In the genomic region with DNA sequence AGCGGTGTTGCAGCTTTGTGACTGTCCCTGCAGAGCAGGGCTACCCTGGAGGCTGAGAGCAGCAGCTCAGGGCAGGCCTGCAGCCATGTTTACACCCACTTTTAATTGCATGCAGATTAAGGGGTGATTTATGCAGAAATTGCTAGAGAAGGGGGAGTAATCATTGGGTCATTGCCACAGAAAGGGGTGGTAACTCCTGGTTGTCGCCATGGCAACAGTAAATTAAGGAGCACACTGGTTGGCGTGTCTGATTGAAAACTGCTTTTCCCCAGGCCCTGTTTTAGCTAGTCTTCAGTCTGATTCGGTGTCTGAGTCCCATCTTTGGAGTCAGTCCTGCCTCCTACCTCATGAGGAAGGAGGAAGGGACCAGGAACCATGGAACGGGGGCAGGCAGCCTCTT, we compare ENCODE assay signal across 21 cellular contexts.
A peak's percentile ranks its signal among the peaks of the same experiment; 100 is the strongest.
DNase-seq lines count a peak whose midpoint lies in the region; ATAC-seq and TF ChIP-seq lines count a peak whose summit lies in the region.
"Had no signal": no experiment of that assay in that cellular context is flagged by ENCODE, and none has a peak within 500 bp of the region (broad histone marks: within the 10 kb centered on the region; RNA-seq: fewer than 3 reads in every experiment).

No MANE protein-coding gene starts in this region.

- no peak overlapping the region for H3K23ac ChIP-seq in mesendoderm (ENCODE audit: low read length)

- no peak overlapping the region for H2BK5ac ChIP-seq in mesendoderm (ENCODE audit: low read length)

- H4K20me1 ChIP-seq in DND-41 (ENCODE audit: insufficient read depth, low read length), result no peaks in the 10 kb centered on the region

- H3K79me1 ChIP-seq in mesendoderm (ENCODE audit: low read length), result no peaks in the 10 kb centered on the region

- no peaks in the 10 kb centered on the region for H3K27me3 Mint-ChIP-seq in activated CD8-positive, alpha-beta memory T cell treated with anti-CD3 and anti-CD28 coated beads, Interleukin-2, amount 10 ng/mL, durations not matched to agents 7 days and 5 days
- H3K27me3 Mint-ChIP-seq: activated naive CD4-positive, alpha-beta T cell treated with anti-CD3 and anti-CD28 coated beads, Interleukin-2, amount 50 U/mL, for 24 hours; B cell had no signal

- no peaks in the 10 kb centered on the region for H3K36me3 Mint-ChIP-seq in activated CD8-positive, alpha-beta memory T cell treated with anti-CD3 and anti-CD28 coated beads, Interleukin-2, amount 10 ng/mL, durations not matched to agents 7 days and 5 days
- H3K36me3 Mint-ChIP-seq: activated naive CD4-positive, alpha-beta T cell treated with anti-CD3 and anti-CD28 coated beads, Interleukin-2, amount 50 U/mL, for 24 hours had no signal

- H3K27me3 ChIP-seq in DND-41 (ENCODE audit: insufficient read depth, low read length, poor library complexity), result no peaks in the 10 kb centered on the region
- no peaks in the 10 kb centered on the region for H3K27me3 ChIP-seq in mesendoderm (ENCODE audit: insufficient read depth, low read length, poor library complexity)
- H3K27me3 ChIP-seq: upper lobe of right lung had no signal

- no peak overlapping the region for H3K56ac ChIP-seq in mesendoderm (ENCODE audit: low read length)

- no CpG with 5 or more reads among the region's 5 CpGs for WGBS in mesendoderm (ENCODE audit: extremely low coverage, insufficient coverage, low lambda C conversion rate)

- H3K9ac ChIP-seq in DND-41 (ENCODE audit: low read depth, low read length) (no peak overlapping the region), mesendoderm (ENCODE audit: low read length) (no peak overlapping the region)

- DNase-seq in NCI-H1436 (lab: John Stamatoyannopoulos, UW) (peak; percentile 5), NCI-H1436 treated with DMSO at 0.1 percent for 48 hours (lab: John Stamatoyannopoulos, UW) (no peak), DND-41 (no peak), mesendoderm (peak; percentile 16), dedifferentiated amniotic fluid mesenchymal stem cell (ENCODE audit: extremely low spot score) (no peak)
- DNase-seq in activated CD8-positive, alpha-beta memory T cell treated with anti-CD3 and anti-CD28 coated beads, Interleukin-2, amount 10 ng/mL, durations not matched to agents 7 days and 5 days, result peak; percentile 34
- no peak for DNase-seq in activated CD4-positive, CD25-positive, alpha-beta regulatory T cell treated with anti-CD3 and anti-CD28 coated beads, Interleukin-2, amount 50 U/mL, for 72 hours
- DNase-seq: activated T-cell treated with anti-CD3 and anti-CD28 coated beads, Interleukin-2, amount 50 U/mL, for 72 hours; caudate nucleus; dermis blood vessel endothelial cell; DMS79 treated with DMSO at 0.1 percent for 48 hours; NCI-H1092 treated with DMSO at 0.1 percent for 48 hours; NCI-H2081; NCI-H510A; occipital lobe; small intestine had no signal

- no peak overlapping the region for H2AFZ ChIP-seq in DND-41 (ENCODE audit: low read depth, low read length)

- H3K4ac ChIP-seq in mesendoderm (ENCODE audit: low read depth, low read length), result no peak overlapping the region

- no peak overlapping the region for H2AK5ac ChIP-seq in mesendoderm (ENCODE audit: low read length)

- H3K27ac ChIP-seq in DND-41 (ENCODE audit: low read length), result peak overlapping the region; percentile 19; the same call in 1 of the 2 replicates
- H3K27ac ChIP-seq in mesendoderm (ENCODE audit: low read depth, low read length), result no peak overlapping the region
- H3K27ac ChIP-seq: SJCRH30, upper lobe of right lung had no signal

- H4K5ac ChIP-seq in mesendoderm (ENCODE audit: low read length), result no peak overlapping the region

- peaks cover 8% of the 10 kb centered on the region for H3K4me1 Mint-ChIP-seq in activated CD8-positive, alpha-beta memory T cell treated with anti-CD3 and anti-CD28 coated beads, Interleukin-2, amount 10 ng/mL, durations not matched to agents 7 days and 5 days
- H3K4me1 Mint-ChIP-seq: activated naive CD4-positive, alpha-beta T cell treated with anti-CD3 and anti-CD28 coated beads, Interleukin-2, amount 50 U/mL, for 24 hours; B cell had no signal

- H3K27ac Mint-ChIP-seq in activated CD8-positive, alpha-beta memory T cell treated with anti-CD3 and anti-CD28 coated beads, Interleukin-2, amount 10 ng/mL, durations not matched to agents 7 days and 5 days, result no peak overlapping the region
- H3K27ac Mint-ChIP-seq: activated naive CD4-positive, alpha-beta T cell treated with anti-CD3 and anti-CD28 coated beads, Interleukin-2, amount 50 U/mL, for 24 hours; activated T-cell treated with anti-CD3 and anti-CD28 coated beads, Interleukin-2, amount 50 U/mL, for 72 hours; B cell had no signal

- no peaks in the 10 kb centered on the region for H3K79me2 ChIP-seq in DND-41 (ENCODE audit: insufficient read depth, low read length)
- no peaks in the 10 kb centered on the region for H3K79me2 ChIP-seq in mesendoderm (ENCODE audit: control insufficient read depth, insufficient read depth, low read length)

- no peak overlapping the region for H3K4me3 Mint-ChIP-seq in activated CD8-positive, alpha-beta memory T cell treated with anti-CD3 and anti-CD28 coated beads, Interleukin-2, amount 10 ng/mL, durations not matched to agents 7 days and 5 days
- H3K4me3 Mint-ChIP-seq: activated naive CD4-positive, alpha-beta T cell treated with anti-CD3 and anti-CD28 coated beads, Interleukin-2, amount 50 U/mL, for 24 hours; activated T-cell treated with anti-CD3 and anti-CD28 coated beads, Interleukin-2, amount 50 U/mL, for 72 hours; B cell had no signal

- no peak overlapping the region for H3K18ac ChIP-seq in mesendoderm (ENCODE audit: low read length)

- CTCF ChIA-PET in activated CD8-positive, alpha-beta memory T cell treated with anti-CD3 and anti-CD28 coated beads, Interleukin-2, amount 10 ng/mL, durations not matched to agents 7 days and 5 days (lab: Charles Lee), result interaction anchor here (0.8 kb wide), 1 partner anchor 329 kb away, joined by 3 read pairs; no protein-coding TSS in a partner anchor

- H4K8ac ChIP-seq in mesendoderm (ENCODE audit: low read depth, low read length), result no peak overlapping the region

- no peak overlapping the region for H3K4me3 ChIP-seq in DND-41 (ENCODE audit: low read depth in 1 of 2, low read length in 2 of 2)
- H3K4me3 ChIP-seq in mesendoderm (ENCODE audit: low read length), result no peak overlapping the region
- H3K4me3 ChIP-seq: SJCRH30, upper lobe of right lung had no signal

- no peak overlapping the region for H3K4me2 ChIP-seq in DND-41 (ENCODE audit: insufficient read depth, low read length)
- no peak overlapping the region for H3K4me2 ChIP-seq in mesendoderm (ENCODE audit: low read length)

- no peak overlapping the region for H2BK120ac ChIP-seq in mesendoderm (ENCODE audit: low read depth, low read length)

- peaks cover 14% of the 10 kb centered on the region for H3K4me1 ChIP-seq in DND-41 (ENCODE audit: insufficient read depth, low read length)
- H3K4me1 ChIP-seq in mesendoderm (ENCODE audit: control insufficient read depth, low read depth, low read length), result no peaks in the 10 kb centered on the region
- H3K4me1 ChIP-seq: SJCRH30, upper lobe of right lung had no signal

- no peaks in the 10 kb centered on the region for H3K36me3 ChIP-seq in DND-41 (ENCODE audit: insufficient read depth, low read length)
- H3K36me3 ChIP-seq in mesendoderm (ENCODE audit: control insufficient read depth, insufficient read depth, low read length), result no peaks in the 10 kb centered on the region
- H3K36me3 ChIP-seq: SJCRH30, upper lobe of right lung had no signal

- H3K9me3 Mint-ChIP-seq in activated CD8-positive, alpha-beta memory T cell treated with anti-CD3 and anti-CD28 coated beads, Interleukin-2, amount 10 ng/mL, durations not matched to agents 7 days and 5 days (ENCODE audit: low read depth), result peaks cover 12% of the 10 kb centered on the region
- H3K9me3 Mint-ChIP-seq: activated naive CD4-positive, alpha-beta T cell treated with anti-CD3 and anti-CD28 coated beads, Interleukin-2, amount 50 U/mL, for 24 hours had no signal

- TF ChIP-seq CTCF in DND-41 (IDR thresholded peaks at IDR 0.05; ENCODE audit: borderline replicate concordance, extremely low read depth, low read length, poor library complexity, severe bottlenecking), result no peak

- H2BK15ac ChIP-seq in mesendoderm (replicated peaks; ENCODE audit: low read depth), result no peak overlapping the region

- ATAC-seq in DND-41 (ENCODE audit: insufficient read depth, low read depth) (no peak; the same call in 2 of the 3 replicates), HG02763 (IDR thresholded peaks at IDR 0.05; ENCODE audit: unreplicated experiment) (no peak)
- no peak for ATAC-seq in activated CD8-positive, alpha-beta memory T cell treated with anti-CD3 and anti-CD28 coated beads, Interleukin-2, amount 10 ng/mL, durations not matched to agents 7 days and 5 days
- ATAC-seq: activated T-cell treated with anti-CD3 and anti-CD28 coated beads, Interleukin-2, amount 50 U/mL, for 72 hours; upper lobe of right lung had no signal

- peaks cover 6% of the 10 kb centered on the region for H3K9me3 ChIP-seq in DND-41 (ENCODE audit: insufficient read depth, low read length, severe bottlenecking)
- H3K9me3 ChIP-seq: SJCRH30, upper lobe of right lung had no signal

Comparison
In these comparisons a context has a peak if more than half of its experiments do, and no peak if none do; other contexts are left out.
1. DNase-seq: peak in NCI-H1436 (single experiment), activated CD8-positive, alpha-beta memory T cell treated with anti-CD3 and anti-CD28 coated beads, Interleukin-2, amount 10 ng/mL, durations not matched to agents 7 days and 5 days (single experiment) and mesendoderm (single experiment); none in NCI-H1436 treated with DMSO at 0.1 percent for 48 hours (single experiment), DND-41 (single experiment), activated CD4-positive, CD25-positive, alpha-beta regulatory T cell treated with anti-CD3 and anti-CD28 coated beads, Interleukin-2, amount 50 U/mL, for 72 hours (single experiment) and dedifferentiated amniotic fluid mesenchymal stem cell (single experiment).